Comparison of ENCODE assay signal across 2 cellular contexts in the genomic region with DNA sequence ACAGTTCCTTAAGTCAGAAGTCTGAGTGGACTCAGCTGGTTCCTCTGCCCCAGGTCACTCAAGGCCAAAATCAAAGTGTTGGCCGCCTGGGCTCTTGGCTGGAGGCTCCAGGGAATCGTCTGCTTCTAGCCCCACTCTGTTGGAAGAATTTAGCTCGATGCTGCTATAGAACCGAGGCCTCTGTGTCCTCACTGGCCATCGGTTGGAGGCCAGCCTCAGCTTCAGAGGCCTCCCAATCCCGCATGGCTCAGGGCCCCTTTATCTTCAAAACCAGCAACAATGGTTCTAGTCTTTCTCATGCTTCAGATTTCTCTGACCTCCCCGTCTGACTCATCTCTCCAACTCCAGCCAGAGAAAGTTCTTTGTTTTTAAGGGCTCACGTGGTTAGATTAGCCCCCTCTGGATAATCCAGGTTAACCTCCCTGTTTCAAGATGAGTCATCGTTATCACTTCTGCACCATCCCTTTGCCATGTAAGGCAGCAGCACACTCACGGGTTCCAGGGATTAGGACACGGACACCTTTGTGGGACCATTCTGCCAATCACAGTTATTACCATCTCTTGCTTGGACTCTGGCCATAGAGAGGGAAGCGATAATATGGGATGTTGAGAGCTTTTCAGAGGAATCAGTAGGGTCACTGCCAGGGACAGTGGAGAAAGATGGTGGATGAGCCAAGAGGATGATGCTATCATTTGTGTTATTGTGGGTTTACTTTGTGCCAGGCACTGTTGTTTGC.
A peak's percentile ranks its signal among the peaks of the same experiment; 100 is the strongest.
TF ChIP-seq lines count a peak whose summit lies in the region.

No MANE protein-coding gene starts in this region.

TF ChIP-seq in GM12878, 131 proteins besides CTCF, POLR2A, EP300 and RAD21 (continued from another document):
- peak; percentile 34 to 36; a peak in 2 of 4 replicates for TF ChIP-seq BHLHE40 (IDR thresholded peaks at IDR 0.05; ENCODE audit: borderline replicate concordance in 1 of 2, low read depth in 2 of 2, low read length in 1 of 2)
- no peak for TF ChIP-seq MTA3 (IDR thresholded peaks at IDR 0.05; ENCODE audit: borderline replicate concordance, low read length)
- peak; percentile 68 for TF ChIP-seq IKZF2 (IDR thresholded peaks at IDR 0.05)
- TF ChIP-seq EED (IDR thresholded peaks at IDR 0.05; ENCODE audit: low read depth), result peak; percentile 74
- 0 out of 4 replicates have a peak, but pooled peaks of 1 of the 2 experiments have one; percentile 11 for TF ChIP-seq SRF (IDR thresholded peaks at IDR 0.05; ENCODE audit: low read depth in 2 of 2, low read length in 2 of 2)

TF ChIP-seq in HepG2, 621 proteins besides CTCF, POLR2A, EP300 and RAD21 (continued from another document and continues in another):
- peak; percentile 14; the same call in 1 of the 2 replicates for TF ChIP-seq RARA (CRISPR knock-in tag; IDR thresholded peaks at IDR 0.05)
- no peak; the same call in 1 of the 2 replicates for TF ChIP-seq SOX13 (IDR thresholded peaks at IDR 0.05)
- TF ChIP-seq SOX13 (CRISPR knock-in tag; conservative IDR thresholded peaks at IDR 0.05 in 1 of 2, IDR thresholded peaks at IDR 0.05 in 1 of 2), result peak in 1 of 2 experiments; percentile 77; a peak in 2 of 4 replicates
- 0 out of 2 replicates have a peak, but pooled peaks have one; percentile 34 for TF ChIP-seq ZNF607 (CRISPR knock-in tag; IDR thresholded peaks at IDR 0.05; ENCODE audit: borderline replicate concordance)
- peak; percentile 39; the same call in 1 of the 2 replicates for TF ChIP-seq SAP130 (CRISPR knock-in tag; IDR thresholded peaks at IDR 0.05; ENCODE audit: low read depth)
- TF ChIP-seq, protein P1, sequence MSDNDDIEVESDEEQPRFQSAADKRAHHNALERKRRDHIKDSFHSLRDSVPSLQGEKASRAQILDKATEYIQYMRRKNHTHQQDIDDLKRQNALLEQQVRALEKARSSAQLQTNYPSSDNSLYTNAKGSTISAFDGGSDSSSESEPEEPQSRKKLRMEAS (IDR thresholded peaks at IDR 0.05), result peak; percentile 40; the same call in 1 of the 2 replicates
- peak; percentile 21; the same call in 1 of the 2 replicates for TF ChIP-seq FOSL1 (CRISPR knock-in tag; IDR thresholded peaks at IDR 0.05; ENCODE audit: borderline replicate concordance)
- peak; percentile 80; the same call in 1 of the 2 replicates for TF ChIP-seq SRF (IDR thresholded peaks at IDR 0.05; ENCODE audit: low read depth, low read length)
- no peak for TF ChIP-seq FOXC1 (CRISPR knock-in tag; IDR thresholded peaks at IDR 0.05; ENCODE audit: borderline replicate concordance)
- no peak for TF ChIP-seq SP5 (CRISPR knock-in tag; IDR thresholded peaks at IDR 0.05; ENCODE audit: borderline replicate concordance, low read depth)
- TF ChIP-seq, protein P2, sequence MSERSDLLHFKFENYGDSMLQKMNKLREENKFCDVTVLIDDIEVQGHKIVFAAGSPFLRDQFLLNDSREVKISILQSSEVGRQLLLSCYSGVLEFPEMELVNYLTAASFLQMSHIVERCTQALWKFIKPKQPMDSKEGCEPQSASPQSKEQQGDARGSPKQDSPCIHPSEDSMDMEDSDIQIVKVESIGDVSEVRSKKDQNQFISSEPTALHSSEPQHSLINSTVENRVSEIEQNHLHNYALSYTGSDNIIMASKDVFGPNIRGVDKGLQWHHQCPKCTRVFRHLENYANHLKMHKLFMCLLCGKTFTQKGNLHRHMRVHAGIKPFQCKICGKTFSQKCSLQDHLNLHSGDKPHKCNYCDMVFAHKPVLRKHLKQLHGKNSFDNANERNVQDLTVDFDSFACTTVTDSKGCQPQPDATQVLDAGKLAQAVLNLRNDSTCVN (CRISPR knock-in tag; IDR thresholded peaks at IDR 0.05; ENCODE audit: borderline replicate concordance), result peak; percentile 10; the same call in 1 of the 2 replicates
- TF ChIP-seq, protein P3, sequence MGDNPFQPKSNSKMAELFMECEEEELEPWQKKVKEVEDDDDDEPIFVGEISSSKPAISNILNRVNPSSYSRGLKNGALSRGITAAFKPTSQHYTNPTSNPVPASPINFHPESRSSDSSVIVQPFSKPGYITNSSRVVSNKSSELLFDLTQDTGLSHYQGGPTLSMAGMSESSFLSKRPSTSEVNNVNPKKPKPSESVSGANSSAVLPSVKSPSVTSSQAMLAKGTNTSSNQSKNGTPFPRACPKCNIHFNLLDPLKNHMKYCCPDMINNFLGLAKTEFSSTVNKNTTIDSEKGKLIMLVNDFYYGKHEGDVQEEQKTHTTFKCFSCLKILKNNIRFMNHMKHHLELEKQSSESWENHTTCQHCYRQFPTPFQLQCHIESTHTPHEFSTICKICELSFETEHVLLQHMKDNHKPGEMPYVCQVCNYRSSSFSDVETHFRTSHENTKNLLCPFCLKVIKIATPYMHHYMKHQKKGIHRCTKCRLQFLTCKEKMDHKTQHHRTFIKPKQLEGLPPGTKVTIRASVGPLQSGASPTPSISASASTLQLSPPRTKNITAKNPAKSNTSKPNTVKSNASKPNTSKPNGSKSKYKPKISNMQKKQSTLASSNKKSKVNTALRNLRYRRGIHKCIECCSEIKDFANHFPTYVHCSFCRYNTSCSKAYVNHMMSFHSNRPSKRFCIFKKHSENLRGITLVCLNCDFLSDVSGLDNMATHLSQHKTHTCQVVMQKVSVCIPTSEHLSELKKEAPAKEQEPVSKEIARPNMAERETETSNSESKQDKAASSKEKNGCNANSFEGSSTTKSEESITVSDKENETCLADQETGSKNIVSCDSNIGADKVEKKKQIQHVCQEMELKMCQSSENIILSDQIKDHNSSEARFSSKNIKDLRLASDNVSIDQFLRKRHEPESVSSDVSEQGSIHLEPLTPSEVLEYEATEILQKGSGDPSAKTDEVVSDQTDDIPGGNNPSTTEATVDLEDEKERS (CRISPR knock-in tag; IDR thresholded peaks at IDR 0.05), result 0 out of 2 replicates have a peak, but pooled peaks have one; percentile 40
- peak; percentile 29; the same call in 1 of the 2 replicates for TF ChIP-seq ZNF12 (CRISPR knock-in tag; IDR thresholded peaks at IDR 0.05)
- peak; percentile 33; the same call in 1 of the 2 replicates for TF ChIP-seq ZNF644 (CRISPR knock-in tag; IDR thresholded peaks at IDR 0.05; ENCODE audit: low read depth)
- TF ChIP-seq SOX6 (IDR thresholded peaks at IDR 0.05), result no peak
- TF ChIP-seq SOX6 (CRISPR knock-in tag; IDR thresholded peaks at IDR 0.05), result peak; percentile 75
- TF ChIP-seq, protein P4, sequence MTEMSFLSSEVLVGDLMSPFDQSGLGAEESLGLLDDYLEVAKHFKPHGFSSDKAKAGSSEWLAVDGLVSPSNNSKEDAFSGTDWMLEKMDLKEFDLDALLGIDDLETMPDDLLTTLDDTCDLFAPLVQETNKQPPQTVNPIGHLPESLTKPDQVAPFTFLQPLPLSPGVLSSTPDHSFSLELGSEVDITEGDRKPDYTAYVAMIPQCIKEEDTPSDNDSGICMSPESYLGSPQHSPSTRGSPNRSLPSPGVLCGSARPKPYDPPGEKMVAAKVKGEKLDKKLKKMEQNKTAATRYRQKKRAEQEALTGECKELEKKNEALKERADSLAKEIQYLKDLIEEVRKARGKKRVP (CRISPR knock-in tag; IDR thresholded peaks at IDR 0.05), result 0 out of 4 replicates have a peak, but pooled peaks of 1 of the 2 experiments have one; percentile 29
- peak; percentile 61; the same call in 1 of the 2 replicates for TF ChIP-seq MEF2D (CRISPR knock-in tag; IDR thresholded peaks at IDR 0.05)
- TF ChIP-seq, protein P5, sequence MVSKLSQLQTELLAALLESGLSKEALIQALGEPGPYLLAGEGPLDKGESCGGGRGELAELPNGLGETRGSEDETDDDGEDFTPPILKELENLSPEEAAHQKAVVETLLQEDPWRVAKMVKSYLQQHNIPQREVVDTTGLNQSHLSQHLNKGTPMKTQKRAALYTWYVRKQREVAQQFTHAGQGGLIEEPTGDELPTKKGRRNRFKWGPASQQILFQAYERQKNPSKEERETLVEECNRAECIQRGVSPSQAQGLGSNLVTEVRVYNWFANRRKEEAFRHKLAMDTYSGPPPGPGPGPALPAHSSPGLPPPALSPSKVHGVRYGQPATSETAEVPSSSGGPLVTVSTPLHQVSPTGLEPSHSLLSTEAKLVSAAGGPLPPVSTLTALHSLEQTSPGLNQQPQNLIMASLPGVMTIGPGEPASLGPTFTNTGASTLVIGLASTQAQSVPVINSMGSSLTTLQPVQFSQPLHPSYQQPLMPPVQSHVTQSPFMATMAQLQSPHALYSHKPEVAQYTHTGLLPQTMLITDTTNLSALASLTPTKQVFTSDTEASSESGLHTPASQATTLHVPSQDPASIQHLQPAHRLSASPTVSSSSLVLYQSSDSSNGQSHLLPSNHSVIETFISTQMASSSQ (IDR thresholded peaks at IDR 0.05; ENCODE audit: low read depth), result no peak
- TF ChIP-seq, protein P5 (CRISPR knock-in tag; IDR thresholded peaks at IDR 0.05; ENCODE audit: borderline replicate concordance), result 0 out of 2 replicates have a peak, but pooled peaks have one; percentile 27
- TF ChIP-seq ZNF557 (CRISPR knock-in tag; IDR thresholded peaks at IDR 0.05), result no peak
- TF ChIP-seq EHMT2 (IDR thresholded peaks at IDR 0.05; ENCODE audit: borderline replicate concordance, low read depth, low read length), result peak; percentile 51; the same call in 1 of the 2 replicates
- TF ChIP-seq, protein P6, sequence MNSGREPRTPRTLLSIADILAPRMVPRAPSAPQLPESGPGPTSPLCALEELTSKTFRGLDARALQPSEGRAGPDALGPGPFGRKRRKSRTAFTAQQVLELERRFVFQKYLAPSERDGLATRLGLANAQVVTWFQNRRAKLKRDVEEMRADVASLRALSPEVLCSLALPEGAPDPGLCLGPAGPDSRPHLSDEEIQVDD (CRISPR knock-in tag; IDR thresholded peaks at IDR 0.05; ENCODE audit: borderline replicate concordance), result no peak
- no peak for TF ChIP-seq POLR2AphosphoS5 (IDR thresholded peaks at IDR 0.05; ENCODE audit: low read depth, low read length)
- TF ChIP-seq NFE2L2 (IDR thresholded peaks at IDR 0.05; ENCODE audit: low read length), result peak; percentile 21; the same call in 1 of the 2 replicates
- TF ChIP-seq TBX3 (IDR thresholded peaks at IDR 0.05; ENCODE audit: borderline replicate concordance), result peak; percentile 12; the same call in 1 of the 2 replicates
- peak; percentile 87 for TF ChIP-seq SOX5 (CRISPR knock-in tag; IDR thresholded peaks at IDR 0.05; ENCODE audit: borderline replicate concordance)
- peak; percentile 15 to 49; a peak in 3 of 4 replicates for TF ChIP-seq MAFK (conservative IDR thresholded peaks at IDR 0.05 in 1 of 2, IDR thresholded peaks at IDR 0.05 in 1 of 2; ENCODE audit: low read length in 2 of 2)
- TF ChIP-seq, protein P7, sequence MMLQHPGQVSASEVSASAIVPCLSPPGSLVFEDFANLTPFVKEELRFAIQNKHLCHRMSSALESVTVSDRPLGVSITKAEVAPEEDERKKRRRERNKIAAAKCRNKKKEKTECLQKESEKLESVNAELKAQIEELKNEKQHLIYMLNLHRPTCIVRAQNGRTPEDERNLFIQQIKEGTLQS (CRISPR knock-in tag; IDR thresholded peaks at IDR 0.05), result peak; percentile 86
- TF ChIP-seq ZNF572 (CRISPR knock-in tag; IDR thresholded peaks at IDR 0.05), result 0 out of 2 replicates have a peak, but pooled peaks have one; percentile 11
- 0 out of 2 replicates have a peak, but pooled peaks have one; percentile 22 for TF ChIP-seq ARNTL (CRISPR knock-in tag; IDR thresholded peaks at IDR 0.05)
- TF ChIP-seq, protein P8, sequence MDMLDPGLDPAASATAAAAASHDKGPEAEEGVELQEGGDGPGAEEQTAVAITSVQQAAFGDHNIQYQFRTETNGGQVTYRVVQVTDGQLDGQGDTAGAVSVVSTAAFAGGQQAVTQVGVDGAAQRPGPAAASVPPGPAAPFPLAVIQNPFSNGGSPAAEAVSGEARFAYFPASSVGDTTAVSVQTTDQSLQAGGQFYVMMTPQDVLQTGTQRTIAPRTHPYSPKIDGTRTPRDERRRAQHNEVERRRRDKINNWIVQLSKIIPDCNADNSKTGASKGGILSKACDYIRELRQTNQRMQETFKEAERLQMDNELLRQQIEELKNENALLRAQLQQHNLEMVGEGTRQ (IDR thresholded peaks at IDR 0.05; ENCODE audit: low read depth, low read length), result peak; percentile 58
- TF ChIP-seq, protein P8 (CRISPR knock-in tag; IDR thresholded peaks at IDR 0.05; ENCODE audit: borderline replicate concordance), result no peak
- TF ChIP-seq, protein P9, sequence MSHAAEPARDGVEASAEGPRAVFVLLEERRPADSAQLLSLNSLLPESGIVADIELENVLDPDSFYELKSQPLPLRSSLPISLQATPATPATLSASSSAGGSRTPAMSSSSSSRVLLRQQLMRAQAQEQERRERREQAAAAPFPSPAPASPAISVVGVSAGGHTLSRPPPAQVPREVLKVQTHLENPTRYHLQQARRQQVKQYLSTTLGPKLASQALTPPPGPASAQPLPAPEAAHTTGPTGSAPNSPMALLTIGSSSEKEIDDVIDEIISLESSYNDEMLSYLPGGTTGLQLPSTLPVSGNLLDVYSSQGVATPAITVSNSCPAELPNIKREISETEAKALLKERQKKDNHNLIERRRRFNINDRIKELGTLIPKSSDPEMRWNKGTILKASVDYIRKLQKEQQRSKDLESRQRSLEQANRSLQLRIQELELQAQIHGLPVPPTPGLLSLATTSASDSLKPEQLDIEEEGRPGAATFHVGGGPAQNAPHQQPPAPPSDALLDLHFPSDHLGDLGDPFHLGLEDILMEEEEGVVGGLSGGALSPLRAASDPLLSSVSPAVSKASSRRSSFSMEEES (CRISPR knock-in tag; IDR thresholded peaks at IDR 0.05), result peak; percentile 76
- peak; percentile 76 for TF ChIP-seq XRCC5 (optimal IDR thresholded peaks at IDR 0.05; ENCODE audit: low read length)
- 0 out of 2 replicates have a peak, but pooled peaks have one; percentile 35 for TF ChIP-seq POGZ (CRISPR knock-in tag; IDR thresholded peaks at IDR 0.05)
- TF ChIP-seq, protein P10, sequence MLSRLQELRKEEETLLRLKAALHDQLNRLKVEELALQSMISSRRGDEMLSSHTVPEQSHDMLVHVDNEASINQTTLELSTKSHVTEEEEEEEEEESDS (CRISPR knock-in tag; IDR thresholded peaks at IDR 0.05; ENCODE audit: borderline replicate concordance), result no peak
- no peak for TF ChIP-seq HOXA5 (CRISPR knock-in tag; IDR thresholded peaks at IDR 0.05)
